ENCODE assay signal across 7 cellular contexts in genomic region chr11:8979365-8979764, GRCh38. TPM values are rescaled to one million over a fixed set of nuclear protein-coding genes. Genes with fewer than 3 reads are reported as not detected.
"Had no signal": no experiment of that assay in that cellular context is flagged by ENCODE, and none has a peak within 500 bp of the region (broad histone marks: within the 10 kb centered on the region; RNA-seq: fewer than 3 reads in every experiment).

No MANE protein-coding gene starts in this region.

RNA-seq across cellular contexts. Expression of gene ASCL3, which starts 36.5 kb away (rescaled TPM):
- total RNA-seq: GM23248, GM23338, H1, H4, H7, H9, HFFc6 had no signal
- polyA plus RNA-seq: GM23248, GM23338, H1 had no signal

RNA-seq across cellular contexts. Expression of gene C11orf16, which starts 46.6 kb away (rescaled TPM):
- total RNA-seq: GM23248, GM23338, H1, H4, H7, HFFc6 had no signal
- polyA plus RNA-seq: GM23248, GM23338 had no signal
